ENCODE assay signal across 8 cellular contexts in genomic region chr3:47282424-47283192, GRCh38. TPM values are rescaled to one million over a fixed set of nuclear protein-coding genes. Genes with fewer than 3 reads are reported as not detected.
DNase-seq lines count a peak whose midpoint lies in the region; ATAC-seq and TF ChIP-seq lines count a peak whose summit lies in the region.

KIF9 (minus strand) TSS chr3:47282799; CDS start chr3:47277374, 5,425 bp downstream.
KLHL18 (plus strand) TSS chr3:47282944; CDS start chr3:47282966, 22 bp downstream.

- no peaks in the 10 kb centered on the region for H3K36me3 ChIP-seq in ectodermal cell (ENCODE audit: control insufficient read depth, insufficient read depth, low read length)
- peaks cover 4% of the 10 kb centered on the region for H3K36me3 ChIP-seq in lower lobe of right lung

- no peaks in the 10 kb centered on the region for H3K9me3 ChIP-seq in CD4-positive, alpha-beta T cell (ENCODE audit: control insufficient read depth, low read length)
- H3K9me3 ChIP-seq in ectodermal cell (ENCODE audit: control insufficient read depth, low read length) (no peaks in the 10 kb centered on the region), lower lobe of right lung (no peaks in the 10 kb centered on the region)

- CTCF ChIA-PET in CD4-positive, alpha-beta T cell (lab: Charles Lee), result interaction anchor here (1.9 to 2.4 kb wide), 2 partner anchors 118 kb away, joined by 9 to 12 read pairs; partner anchors contain the start of gene SETD2
- CTCF ChIA-PET in activated CD8-positive, alpha-beta T cell treated with anti-CD3 and anti-CD28 coated beads for 36 hours (lab: Charles Lee), result interaction anchor here (0.6 to 2.4 kb wide), 3 partner anchors 10 to 118 kb away, joined by 3 to 10 read pairs (median 3); partner anchors contain the start of gene SETD2

- 0% methylated on average over 82 of the region's 82 CpGs for WGBS in ectodermal cell, 2 experiments

- DNase-seq in CD4-positive, alpha-beta T cell, result peak; percentile 92 to 97 (median 94)
- peak; percentile 71 for DNase-seq in NCI-H82 treated with DMSO at 0.1 percent for 48 hours (lab: John Stamatoyannopoulos, UW; ENCODE audit: unreplicated experiment)
- DNase-seq in activated CD8-positive, alpha-beta T cell treated with anti-CD3 and anti-CD28 coated beads for 36 hours, result peak; percentile 97
- peak; percentile 97 for DNase-seq in lower lobe of right lung
- peak; percentile 88 to 91 (median 90) for DNase-seq in stimulated activated CD4-positive, alpha-beta T cell treated with anti-CD3 and anti-CD28 coated beads, TNF-alpha, amount 100 ng/mL, for 1 hour (ENCODE audit: low read depth in 3 of 3, low spot score in 1 of 3)

- H3K4me3 ChIP-seq in ectodermal cell (ENCODE audit: insufficient read depth, low read depth, low read length) (peak within 1 kb of the TSS; percentile 76), lower lobe of right lung (peak within 1 kb of the TSS; percentile 89)

- peak within 1 kb of the TSS; percentile 95 for H3K27ac ChIP-seq in CD4-positive, alpha-beta T cell (ENCODE audit: low read depth, low read length)
- peak within 1 kb of the TSS; percentile 66 for H3K27ac ChIP-seq in ectodermal cell (ENCODE audit: insufficient read depth, low read depth, low read length, poor library complexity, severe bottlenecking)
- peak within 1 kb of the TSS; percentile 98 for H3K27ac ChIP-seq in lower lobe of right lung

- POLR2A ChIA-PET in CD4-positive, alpha-beta T cell (lab: Charles Lee), result interaction anchor here (0.5 to 2.6 kb wide), 7 partner anchors 11 to 744 kb away, joined by 3 to 15 read pairs (median 3); partner anchors contain the start of genes PTPN23 and SETD2
- POLR2A ChIA-PET in activated CD8-positive, alpha-beta T cell treated with anti-CD3 and anti-CD28 coated beads for 36 hours (lab: Charles Lee), result interaction anchor here (0.6 to 2.3 kb wide), 7 partner anchors 9 to 360 kb away, joined by 3 to 10 read pairs (median 5); no protein-coding TSS in a partner anchor

- peak within 1 kb of the TSS; percentile 98 for H3K4me3 Mint-ChIP-seq in CD4-positive, alpha-beta T cell
- H3K4me3 Mint-ChIP-seq in activated CD8-positive, alpha-beta T cell treated with anti-CD3 and anti-CD28 coated beads for 36 hours, result peak within 1 kb of the TSS; percentile 98

- intact Hi-C loops in CD4-positive, alpha-beta T cell (cut with DNase I, micrococcal nuclease), result loop anchor here (1.0 to 10.0 kb wide), 8 partner anchors 98 to 1325 kb away; partner anchors contain the start of genes PTPN23 (in 2 of the 2), SETD2 (in 2 of the 2), CCDC12 (in 1 of the 2) and ELP6 (in 1 of the 2)
- intact Hi-C loops in activated CD8-positive, alpha-beta T cell treated with anti-CD3 and anti-CD28 coated beads for 36 hours (cut with micrococcal nuclease), result no loop called here
- intact Hi-C loops in lower lobe of right lung (cut with DNase I), result no loop called here

- ATAC-seq in CD4-positive, alpha-beta T cell (ENCODE audit: poor library complexity), result peak; percentile 83
- ATAC-seq in GM19397 (IDR thresholded peaks at IDR 0.05; ENCODE audit: unreplicated experiment) (peak; percentile 79), HG03565 (IDR thresholded peaks at IDR 0.05; ENCODE audit: unreplicated experiment) (peak; percentile 75), lower lobe of right lung (peak; percentile 96 to 97)
- ATAC-seq in activated CD8-positive, alpha-beta T cell treated with anti-CD3 and anti-CD28 coated beads for 36 hours, result peak; percentile 92

- H3K27ac Mint-ChIP-seq in CD4-positive, alpha-beta T cell, result peak within 1 kb of the TSS; percentile 99
- peak within 1 kb of the TSS; percentile 100 for H3K27ac Mint-ChIP-seq in activated CD8-positive, alpha-beta T cell treated with anti-CD3 and anti-CD28 coated beads for 36 hours

- no peaks in the 10 kb centered on the region for H3K27me3 Mint-ChIP-seq in CD4-positive, alpha-beta T cell
- H3K27me3 Mint-ChIP-seq in activated CD8-positive, alpha-beta T cell treated with anti-CD3 and anti-CD28 coated beads for 36 hours, result no peaks in the 10 kb centered on the region

- peaks cover 5% of the 10 kb centered on the region for H3K4me1 ChIP-seq in ectodermal cell (ENCODE audit: control insufficient read depth, insufficient read depth, low read length)
- H3K4me1 ChIP-seq in lower lobe of right lung, result peaks cover 45% of the 10 kb centered on the region

- H3K27me3 ChIP-seq in CD4-positive, alpha-beta T cell (ENCODE audit: control insufficient read depth, insufficient read depth, low read length), result no peaks in the 10 kb centered on the region
- H3K27me3 ChIP-seq in ectodermal cell (ENCODE audit: control insufficient read depth, insufficient read depth, low read length, poor library complexity, severe bottlenecking) (no peaks in the 10 kb centered on the region), lower lobe of right lung (ENCODE audit: low read depth) (no peaks in the 10 kb centered on the region)

- H3K9me3 Mint-ChIP-seq in CD4-positive, alpha-beta T cell, result no peaks in the 10 kb centered on the region
- H3K9me3 Mint-ChIP-seq in activated CD8-positive, alpha-beta T cell treated with anti-CD3 and anti-CD28 coated beads for 36 hours, result no peaks in the 10 kb centered on the region

- TF ChIP-seq CTCF in CD4-positive, alpha-beta T cell (IDR thresholded peaks at IDR 0.05), result no peak
- no peak for TF ChIP-seq CTCF in activated CD8-positive, alpha-beta T cell treated with anti-CD3 and anti-CD28 coated beads for 36 hours (IDR thresholded peaks at IDR 0.05)
- TF ChIP-seq CTCF in lower lobe of right lung (IDR thresholded peaks at IDR 0.05), result no peak

- H3K4me1 Mint-ChIP-seq in CD4-positive, alpha-beta T cell (ENCODE audit: low read depth), result peaks cover 42% of the 10 kb centered on the region
- H3K4me1 Mint-ChIP-seq in activated CD8-positive, alpha-beta T cell treated with anti-CD3 and anti-CD28 coated beads for 36 hours (ENCODE audit: low read depth), result peaks cover 33% of the 10 kb centered on the region

- peaks cover 29% of the 10 kb centered on the region for H3K36me3 Mint-ChIP-seq in CD4-positive, alpha-beta T cell (ENCODE audit: low read depth)
- H3K36me3 Mint-ChIP-seq in activated CD8-positive, alpha-beta T cell treated with anti-CD3 and anti-CD28 coated beads for 36 hours (ENCODE audit: low read depth), result peaks cover 17% of the 10 kb centered on the region

RNA-seq across cellular contexts. Expression of gene KIF9, which starts in this region (rescaled TPM):
- total RNA-seq in CD4-positive, alpha-beta T cell, result 1 to 10 TPM; 8.0 to 9.2 TPM
- 1 to 10 TPM; 8.3 to 8.8 TPM for total RNA-seq in activated CD8-positive, alpha-beta T cell treated with anti-CD3 and anti-CD28 coated beads for 36 hours
- polyA plus RNA-seq in ectodermal cell (2013, experiment 1 of 4), result 10.8 TPM
- 9.6 TPM for polyA plus RNA-seq in ectodermal cell (2013, experiment 2 of 4)
- 6.9 TPM for polyA plus RNA-seq in ectodermal cell (2013, experiment 3 of 4)
- polyA plus RNA-seq in ectodermal cell (2013, experiment 4 of 4), result 9.1 TPM
- 8.7 TPM for total RNA-seq in lower lobe of right lung

RNA-seq across cellular contexts. Expression of gene KLHL18, which starts in this region (rescaled TPM):
- 10 to 100 TPM; 43.3 to 43.7 TPM for total RNA-seq in CD4-positive, alpha-beta T cell
- 10 to 100 TPM; 28.8 to 32.6 TPM for total RNA-seq in activated CD8-positive, alpha-beta T cell treated with anti-CD3 and anti-CD28 coated beads for 36 hours
- polyA plus RNA-seq in ectodermal cell (2013, experiment 1 of 4), result 17.5 TPM
- 18.6 TPM for polyA plus RNA-seq in ectodermal cell (2013, experiment 2 of 4)
- 11.2 TPM for polyA plus RNA-seq in ectodermal cell (2013, experiment 3 of 4)
- 12.0 TPM for polyA plus RNA-seq in ectodermal cell (2013, experiment 4 of 4)
- total RNA-seq in lower lobe of right lung, result 30.2 TPM

Comparison
In these comparisons a context has a peak if more than half of its experiments do, and no peak if none do; other contexts are left out.
1. Peak in every context shown above with its lines: DNase-seq, ATAC-seq, H3K4me3 ChIP-seq and H3K27ac ChIP-seq.
2. intact Hi-C loops: an anchor here in CD4-positive, alpha-beta T cell (1.0 to 10.0 kb wide); none called in activated CD8-positive, alpha-beta T cell treated with anti-CD3 and anti-CD28 coated beads for 36 hours and lower lobe of right lung.